Comparison of ENCODE assay signal across 34 cellular contexts in the genomic region with DNA sequence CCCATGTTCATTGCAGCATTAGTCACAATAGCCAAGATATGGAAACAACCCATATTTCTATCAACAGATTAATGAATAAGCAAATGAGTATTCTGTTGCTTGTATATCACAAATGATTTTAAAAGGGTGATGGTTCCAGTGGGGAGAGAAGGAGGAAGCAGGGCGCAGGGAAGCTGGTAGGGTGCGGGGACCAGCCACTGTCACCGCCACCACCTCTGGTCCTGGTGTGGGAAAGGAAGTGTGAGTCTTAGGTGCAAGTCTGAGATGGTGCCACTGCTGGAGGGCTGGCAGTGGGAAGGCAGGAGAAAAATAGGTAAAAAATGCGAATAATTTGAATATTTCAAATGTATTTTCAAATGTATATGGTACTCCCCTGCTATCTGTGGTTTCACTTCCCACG.
"Had no signal": no experiment of that assay in that cellular context is flagged by ENCODE, and none has a peak within 500 bp of the region (broad histone marks: within the 10 kb centered on the region; RNA-seq: fewer than 3 reads in every experiment).

No MANE protein-coding gene starts in this region.

- DNase-seq: Karpas-422, Kasumi-1, KG1, MG63, MM.1S, MV-4-11, NCI-H1048, NCI-H1092, NCI-H1092 treated with DMSO at 0.1 percent for 48 hours, NCI-H1105, NCI-H1105 treated with DMSO at 0.1 percent for 48 hours, NCI-H1417, NCI-H1417 treated with DMSO at 0.1 percent for 48 hours, NCI-H1436, NCI-H1436 treated with DMSO at 0.1 percent for 48 hours, NCI-H146, NCI-H1694, NCI-H1694 treated with DMSO at 0.1 percent for 48 hours, NCI-H187, NCI-H187 treated with DMSO at 0.1 percent for 48 hours, NCI-H1930, NCI-H2029, NCI-H2029 treated with DMSO at 0.1 percent for 48 hours, NCI-H2081, NCI-H2081 treated with DMSO at 0.1 percent for 48 hours, NCI-H2107, NCI-H2171, NCI-H2171 treated with DMSO at 0.1 percent for 48 hours, NCI-H2227 treated with DMSO at 0.1 percent for 48 hours, NCI-H345, NCI-H446, NCI-H446 treated with DMSO at 0.1 percent for 48 hours, NCI-H510A, NCI-H510A treated with DMSO at 0.1 percent for 48 hours had no signal
